In genomic region chr5:43556607-43556856, GRCh38 we compare ENCODE assay signal across 8 cellular contexts. TPM values are rescaled to one million over a fixed set of nuclear protein-coding genes. Genes with fewer than 3 reads are reported as not detected.
A peak's percentile ranks its signal among the peaks of the same experiment; 100 is the strongest.
DNase-seq lines count a peak whose midpoint lies in the region; ATAC-seq, FAIRE-seq and TF ChIP-seq lines count a peak whose summit lies in the region.
"Not testable (repeated sequence)": the region's sequence is repeated elsewhere in the genome, so short reads cannot be mapped to it uniquely, and the experiment has no call there.

No MANE protein-coding gene starts in this region.

- intact Hi-C loops in activated CD4-positive, alpha-beta T cell treated with anti-CD3 and anti-CD28 coated beads for 36 hours (cut with DNase I, micrococcal nuclease) = loop anchor here (1.0 to 5.0 kb wide), 12 partner anchors 41 to 606 kb away; partner anchors contain the start of genes C5orf34 (in 2 of the 2), NNT (in 2 of the 2), HMGCS1 (in 1 of the 2) and ZNF131 (in 1 of the 2)
- intact Hi-C loops in dendritic cell treated with granulocyte-macrophage colony-stimulating factor and Interleukin-4, amounts not matched to agents 40 ng/mL and 50 ng/mL, for 4 days (cut with micrococcal nuclease) = loop anchor here (1.0 to 5.0 kb wide), 3 partner anchors 42 to 74 kb away; partner anchors contain the start of genes C5orf34, NNT and TMEM267
- intact Hi-C loops in pancreas (cut with DNase I) = not testable (repeated sequence)
- intact Hi-C loops in uterus (cut with DNase I; ENCODE audit: low total_unique reads) = loop anchor here (10.0 kb wide), 1 partner anchor 48 kb away; the partner anchor contains the start of gene NNT

- not testable (repeated sequence) for H3K9me3 Mint-ChIP-seq in activated CD4-positive, alpha-beta T cell treated with anti-CD3 and anti-CD28 coated beads for 36 hours (ENCODE audit: low read depth); dendritic cell treated with granulocyte-macrophage colony-stimulating factor and Interleukin-4, amounts not matched to agents 40 ng/mL and 50 ng/mL, for 4 days

- TF ChIP-seq CTCF in HEK293 (tag by site-specific recombination; IDR thresholded peaks at IDR 0.05); pancreas (IDR thresholded peaks at IDR 0.05); uterus (IDR thresholded peaks at IDR 0.05): not testable (repeated sequence)

- WGBS in pancreas, 2 donors = 0% methylated on average over 2 to 29 of the region's 30 CpGs

- peak overlapping the region; percentile 88 for H3K4me3 Mint-ChIP-seq in activated CD4-positive, alpha-beta T cell treated with anti-CD3 and anti-CD28 coated beads for 36 hours
- peak overlapping the region; percentile 83 for H3K4me3 Mint-ChIP-seq in dendritic cell treated with granulocyte-macrophage colony-stimulating factor and Interleukin-4, amounts not matched to agents 40 ng/mL and 50 ng/mL, for 4 days

- H3K36me3 ChIP-seq in HEK293 (ENCODE audit: control insufficient read depth in 2 of 2, insufficient read depth in 1 of 2, low read length in 2 of 2) = peaks cover 34 to 38% of the 10 kb centered on the region in 2 experiments
- peaks cover 45% of the 10 kb centered on the region for H3K36me3 ChIP-seq in iPS-20b (ENCODE audit: insufficient read depth, low read depth, low read length)
- H3K36me3 ChIP-seq in pancreas, uterus: not testable (repeated sequence)

- H3K36me3 Mint-ChIP-seq in activated CD4-positive, alpha-beta T cell treated with anti-CD3 and anti-CD28 coated beads for 36 hours (ENCODE audit: low read depth); dendritic cell treated with granulocyte-macrophage colony-stimulating factor and Interleukin-4, amounts not matched to agents 40 ng/mL and 50 ng/mL, for 4 days (ENCODE audit: low read depth): not testable (repeated sequence)

- TF ChIP-seq POLR2A in uterus (IDR thresholded peaks at IDR 0.05) = not testable (repeated sequence)

- FAIRE-seq in pancreas (lab: Jason Lieb, UNC) = not testable (repeated sequence)

- not testable (repeated sequence) for H3K27me3 Mint-ChIP-seq in activated CD4-positive, alpha-beta T cell treated with anti-CD3 and anti-CD28 coated beads for 36 hours; dendritic cell treated with granulocyte-macrophage colony-stimulating factor and Interleukin-4, amounts not matched to agents 40 ng/mL and 50 ng/mL, for 4 days

- not testable (repeated sequence) for DNase-seq in activated CD4-positive, alpha-beta T cell treated with anti-CD3 and anti-CD28 coated beads for 36 hours; uterus
- peak in 2 of 6 donors; percentile 87 to 89 for DNase-seq in pancreas

- H3K4me1 Mint-ChIP-seq in activated CD4-positive, alpha-beta T cell treated with anti-CD3 and anti-CD28 coated beads for 36 hours = peaks cover 18% of the 10 kb centered on the region
- not testable (repeated sequence) for H3K4me1 Mint-ChIP-seq in dendritic cell treated with granulocyte-macrophage colony-stimulating factor and Interleukin-4, amounts not matched to agents 40 ng/mL and 50 ng/mL, for 4 days (ENCODE audit: low read depth)

- peak; percentile 67 for ATAC-seq in GM18508 (IDR thresholded peaks at IDR 0.05; ENCODE audit: insufficient read depth, unreplicated experiment)
- peak; percentile 25 for ATAC-seq in HG03565 (IDR thresholded peaks at IDR 0.05; ENCODE audit: unreplicated experiment)
- peak; percentile 43 for ATAC-seq in activated CD4-positive, alpha-beta T cell treated with anti-CD3 and anti-CD28 coated beads for 36 hours
- ATAC-seq in pancreas = peak; percentile 90 to 94 (median 92)

- H3K9me3 ChIP-seq in HEK293 (ENCODE audit: control insufficient read depth, insufficient read depth, low read depth, low read length); iPS-20b (ENCODE audit: insufficient read depth, low read depth, low read length); pancreas; uterus: not testable (repeated sequence)

- H3K27ac Mint-ChIP-seq in activated CD4-positive, alpha-beta T cell treated with anti-CD3 and anti-CD28 coated beads for 36 hours = not testable (repeated sequence)
- peak overlapping the region; percentile 75 for H3K27ac Mint-ChIP-seq in dendritic cell treated with granulocyte-macrophage colony-stimulating factor and Interleukin-4, amounts not matched to agents 40 ng/mL and 50 ng/mL, for 4 days

- H3K9ac ChIP-seq in iPS-20b (ENCODE audit: low read depth, low read length) = peak overlapping the region; percentile 100

- H3K27me3 ChIP-seq in iPS-20b (ENCODE audit: insufficient read depth, low read length); pancreas; uterus: not testable (repeated sequence)

- H3K27ac ChIP-seq in HEK293 (ENCODE audit: extremely low read depth, low read depth, low read length) (peak overlapping the region; percentile 97), iPS-20b (ENCODE audit: low read length) (peak overlapping the region; percentile 87), pancreas (peak overlapping the region; percentile 88 to 96 (median 94)), uterus (peak overlapping the region; percentile 95 to 97)

- peaks cover 18% of the 10 kb centered on the region; the same call in 1 of the 2 replicates for H3K4me1 ChIP-seq in HEK293 (ENCODE audit: control insufficient read depth, insufficient read depth, low read length)
- not testable (repeated sequence) for H3K4me1 ChIP-seq in iPS-20b (ENCODE audit: insufficient read depth, low read length); uterus
- peaks cover 14 to 28% (median 22%) of the 10 kb centered on the region in 3 donors for H3K4me1 ChIP-seq in pancreas

- POLR2A ChIA-PET in HEK293 (lab: Yijun Ruan, JAX) = interaction anchor here (1.6 to 2.3 kb wide), 2 partner anchors 46 to 72 kb away, joined by 6 to 15 read pairs; partner anchors contain the start of genes NNT and TMEM267
- POLR2A ChIA-PET in activated CD4-positive, alpha-beta T cell treated with anti-CD3 and anti-CD28 coated beads for 36 hours (lab: Charles Lee) = interaction anchor here (0.9 to 2.4 kb wide), 2 partner anchors 46 to 72 kb away, joined by 5 to 17 read pairs; partner anchors contain the start of genes NNT and TMEM267

- CTCF ChIA-PET in HEK293 (lab: Yijun Ruan, JAX) = interaction anchor here (0.6 to 2.4 kb wide), 2 partner anchors 74 to 103 kb away, joined by 3 to 12 read pairs; no protein-coding TSS in a partner anchor
- CTCF ChIA-PET in activated CD4-positive, alpha-beta T cell treated with anti-CD3 and anti-CD28 coated beads for 36 hours (lab: Charles Lee) = interaction anchor here (1.2 to 3.0 kb wide), 3 partner anchors 13 to 55 kb away, joined by 3 to 24 read pairs (median 4); partner anchors contain the start of gene C5orf34

- H3K4me3 ChIP-seq in HEK293 (ENCODE audit: low read depth, low read length) (peak overlapping the region; percentile 100), iPS-20b (ENCODE audit: low read length) (peak overlapping the region; percentile 100; the same call in 1 of the 2 replicates), pancreas (peak overlapping the region; percentile 45 to 85 (median 80)), uterus (peak overlapping the region; percentile 68 to 85)

TF ChIP-seq in HEK293, 187 proteins besides CTCF, POLR2A, EP300 and RAD21:
- TF ChIP-seq SP3 (tag by site-specific recombination; IDR thresholded peaks at IDR 0.05) = peak; percentile 57; the same call in 1 of the 2 replicates
- TF ChIP-seq ZNF600 (tag by site-specific recombination; IDR thresholded peaks at IDR 0.05) = 0 out of 2 replicates have a peak, but pooled peaks have one; percentile 2
- peak; percentile 56; the same call in 1 of the 2 replicates for TF ChIP-seq ZNF76 (tag by site-specific recombination; IDR thresholded peaks at IDR 0.05; ENCODE audit: borderline replicate concordance, low read depth)
- peak; percentile 65 for TF ChIP-seq SP2 (tag by site-specific recombination; IDR thresholded peaks at IDR 0.05)
- TF ChIP-seq KLF9 (tag by site-specific recombination; IDR thresholded peaks at IDR 0.05; ENCODE audit: low read depth) = peak; percentile 14; the same call in 1 of the 2 replicates
- TF ChIP-seq YY1 (tag by site-specific recombination; IDR thresholded peaks at IDR 0.05) = 0 out of 2 replicates have a peak, but pooled peaks have one; percentile 45
TF ChIP-seq in HEK293: peak in this region for 6; not testable (repeated sequence) for 181.

RNA-seq across cellular contexts. Expression of gene PAIP1, which starts 0.3 kb away (rescaled TPM):
- total RNA-seq in activated CD4-positive, alpha-beta T cell treated with anti-CD3 and anti-CD28 coated beads for 36 hours = 10 to 100 TPM; 51.7 to 55.1 TPM
- total RNA-seq in pancreas = 10 to 100 TPM; 22.4 to 43.9 (median 30.6) TPM
- polyA plus RNA-seq in pancreas = 10 to 100 TPM; 22.9 to 29.9 TPM
- total RNA-seq in uterus = 100 to 1,000 TPM in 1 of 4 donors, 10 to 100 TPM in 3; 20.7 to 117 (median 75.8) TPM

RNA-seq across cellular contexts. Expression of gene C5orf34, which starts 41.6 kb away (rescaled TPM):
- total RNA-seq in activated CD4-positive, alpha-beta T cell treated with anti-CD3 and anti-CD28 coated beads for 36 hours = 10 to 100 TPM; 14.4 to 16.8 TPM
- under 1 TPM; 0.22 to 0.56 (median 0.41) TPM for total RNA-seq in pancreas
- polyA plus RNA-seq in pancreas = under 1 TPM; 0.27 to 0.40 TPM
- total RNA-seq in uterus = 1 to 10 TPM in 3 of 4 donors, under 1 TPM in 1; 0.29 to 7.7 (median 2.3) TPM

RNA-seq across cellular contexts. Expression of gene NNT, which starts 46.4 kb away (rescaled TPM):
- 10 to 100 TPM; 55.4 to 77.5 TPM for total RNA-seq in activated CD4-positive, alpha-beta T cell treated with anti-CD3 and anti-CD28 coated beads for 36 hours
- 10 to 100 TPM; 27.1 to 48.0 (median 36.1) TPM for total RNA-seq in pancreas
- polyA plus RNA-seq in pancreas = 10 to 100 TPM in 1 of 2 donors, 1 to 10 TPM in 1; 6.1 to 13.3 TPM
- 100 to 1,000 TPM in 1 of 4 donors, 10 to 100 TPM in 3; 25.3 to 112 (median 43.8) TPM for total RNA-seq in uterus

Comparison
In these comparisons a context has a peak if more than half of its experiments do, and no peak if none do; other contexts are left out.
1. ATAC-seq: peak in every context shown above with its lines; median percentile 92 in pancreas; 67 in GM18508; 43 in activated CD4-positive, alpha-beta T cell treated with anti-CD3 and anti-CD28 coated beads for 36 hours; 25 in HG03565.